12 cellular contexts compared by ENCODE assay signal in genomic region chr6:116115781-116116180, GRCh38. TPM values are rescaled to one million over a fixed set of nuclear protein-coding genes. Genes with fewer than 3 reads are reported as not detected.
DNase-seq lines count a peak whose midpoint lies in the region; ATAC-seq, FAIRE-seq and TF ChIP-seq lines count a peak whose summit lies in the region.
"Had no signal": no experiment of that assay in that cellular context is flagged by ENCODE, and none has a peak within 500 bp of the region (broad histone marks: within the 10 kb centered on the region; RNA-seq: fewer than 3 reads in every experiment).

No MANE protein-coding gene starts in this region.

- no peak for TF ChIP-seq POLR2A in K562 (conservative IDR thresholded peaks at IDR 0.05)

- no peak overlapping the region for H3K4me3 Mint-ChIP-seq in neural crest cell

- no TSS peak for BruUV-seq in K562 (replicated peaks; lab: Mats Ljungman, UMichigan)

- TF ChIP-seq RAD21 in K562 (CRISPR knock-in tag; conservative IDR thresholded peaks at IDR 0.05 in 1 of 2, IDR thresholded peaks at IDR 0.05 in 1 of 2): no peak

- H2AFZ ChIP-seq in DND-41 (ENCODE audit: low read depth, low read length) (no peak overlapping the region), K562 (ENCODE audit: low read depth, low read length) (no peak overlapping the region)

- no peaks in the 10 kb centered on the region for H3K36me3 Mint-ChIP-seq in neural crest cell (ENCODE audit: low read depth)

- no peak overlapping the region for H3K27ac Mint-ChIP-seq in neural crest cell (ENCODE audit: unreplicated experiment)

- H4K20me1 ChIP-seq in DND-41 (ENCODE audit: insufficient read depth, low read length) (no peaks in the 10 kb centered on the region), K562 (replicated peaks; ENCODE audit: control insufficient read depth, insufficient read depth, low read length) (no peaks in the 10 kb centered on the region)

- no peaks in the 10 kb centered on the region for H3K4me1 Mint-ChIP-seq in neural crest cell

- POLR2A ChIA-PET in K562 (lab: Yijun Ruan, JAX): no interaction called here

- CTCF ChIA-PET in K562 (lab: Yijun Ruan, JAX; ENCODE audit: low intra/inter-chr PET ratio): interaction anchor here (1.0 kb wide), 1 partner anchor 446 kb away, joined by 4 read pairs; no protein-coding TSS in a partner anchor

- H3K36me3 ChIP-seq in DND-41 (ENCODE audit: insufficient read depth, low read length) (no peaks in the 10 kb centered on the region), K562 (ENCODE audit: control insufficient read depth, insufficient read depth, low read length) (peaks cover 8% of the 10 kb centered on the region; the same call in 1 of the 3 replicates)

- TF ChIP-seq CTCF in DND-41 (IDR thresholded peaks at IDR 0.05; ENCODE audit: borderline replicate concordance, extremely low read depth, low read length, poor library complexity, severe bottlenecking) (peak; percentile 27), K562 (IDR thresholded peaks at IDR 0.05 in 2 of 3, conservative IDR thresholded peaks at IDR 0.05 in 1 of 3; ENCODE audit: insufficient read depth in 2 of 3, low read depth in 1 of 3, low read length in 3 of 3) (peak in 2 of 3 experiments; percentile 9 to 53; a peak in 3 of 6 replicates), neural crest cell (conservative IDR thresholded peaks at IDR 0.05) (peak; percentile 61)

- H3K4me1 ChIP-seq in DND-41 (ENCODE audit: insufficient read depth, low read length) (no peaks in the 10 kb centered on the region), K562 (replicated peaks in 1 of 2; ENCODE audit: control insufficient read depth in 2 of 2, insufficient read depth in 2 of 2, low read length in 2 of 2) (no peaks in the 10 kb centered on the region)
- H3K4me1 ChIP-seq: body of pancreas, gastroesophageal sphincter had no signal

- H3K27me3 ChIP-seq in DND-41 (ENCODE audit: insufficient read depth, low read length, poor library complexity): no peaks in the 10 kb centered on the region
- no peaks in the 10 kb centered on the region for H3K27me3 ChIP-seq in K562 (ENCODE audit: control insufficient read depth in 2 of 2, insufficient read depth in 2 of 2, low read length in 2 of 2)
- H3K27me3 ChIP-seq: body of pancreas, gastroesophageal sphincter had no signal

- DNase-seq in DND-41: no peak
- peak; percentile 13 for DNase-seq in HT1080 (ENCODE audit: low read depth)
- DNase-seq in K562 (ENCODE audit: extremely low read depth in 1 of 4, low spot score in 3 of 4): peak in 1 of 4 experiments; percentile 9
- DNase-seq in neural crest cell (ENCODE audit: low read depth, low spot score): no peak
- DNase-seq in RCC 7860 (ENCODE audit: low spot score): no peak
- no peak for DNase-seq in NCI-H446 treated with DMSO at 0.1 percent for 48 hours (lab: John Stamatoyannopoulos, UW)
- DNase-seq: body of pancreas, mesenchymal stem cell, NCI-H345 had no signal

- H3K79me2 ChIP-seq in DND-41 (ENCODE audit: insufficient read depth, low read length): no peaks in the 10 kb centered on the region
- H3K79me2 ChIP-seq in K562 (ENCODE audit: control insufficient read depth, insufficient read depth, low read length): no peaks in the 10 kb centered on the region

- no peaks in the 10 kb centered on the region for H3K9me3 ChIP-seq in DND-41 (ENCODE audit: insufficient read depth, low read length, severe bottlenecking)
- no peaks in the 10 kb centered on the region for H3K9me3 ChIP-seq in K562 (replicated peaks; ENCODE audit: control insufficient read depth, insufficient read depth, low read depth, low read length)
- H3K9me3 ChIP-seq: body of pancreas, gastroesophageal sphincter had no signal

- H3K9me3 Mint-ChIP-seq in neural crest cell: no peaks in the 10 kb centered on the region

- intact Hi-C loops in K562 (cut with micrococcal nuclease): loop anchor here (2.0 to 5.0 kb wide), 2 partner anchors 101 to 162 kb away; partner anchors contain the start of gene TSPYL1

- H3K4me3 ChIP-seq in DND-41 (ENCODE audit: low read depth in 1 of 2, low read length in 2 of 2): no peak overlapping the region
- no peak overlapping the region for H3K4me3 ChIP-seq in K562
- H3K4me3 ChIP-seq: body of pancreas, gastroesophageal sphincter had no signal

- TF ChIP-seq EP300 in K562 (IDR thresholded peaks at IDR 0.05; ENCODE audit: low read length): no peak

- in situ Hi-C loops in K562 (cut with MboI): no loop called here

- H3K9ac ChIP-seq in DND-41 (ENCODE audit: low read depth, low read length) (no peak overlapping the region), K562 (ENCODE audit: insufficient read depth in 1 of 2, low read depth in 2 of 2, low read length in 2 of 2) (no peak overlapping the region)

- H3K27ac ChIP-seq in DND-41 (ENCODE audit: low read length) (no peak overlapping the region), K562 (ENCODE audit: extremely low read depth, low read depth, low read length) (no peak overlapping the region)
- H3K27ac ChIP-seq: body of pancreas, gastroesophageal sphincter had no signal

- ATAC-seq in DND-41 (ENCODE audit: insufficient read depth, low read depth): no peak
- ATAC-seq in K562: no peak
- ATAC-seq in GM18868 (IDR thresholded peaks at IDR 0.05; ENCODE audit: unreplicated experiment): no peak
- ATAC-seq: body of pancreas, gastroesophageal sphincter, sciatic nerve had no signal

- no peaks in the 10 kb centered on the region for H3K27me3 Mint-ChIP-seq in neural crest cell (ENCODE audit: low read depth)

- WGBS in K562 (ENCODE audit: insufficient coverage, low coverage, missing lambda C conversion rate): 8% methylated on average over 2 of the region's 2 CpGs

- H3K9me1 ChIP-seq in K562 (ENCODE audit: control insufficient read depth, insufficient read depth, low read length): no peaks in the 10 kb centered on the region

- FAIRE-seq in K562 (lab: Jason Lieb, UNC) (no peak), RCC 7860 (lab: Jason Lieb, UNC) (no peak)

- H3K4me2 ChIP-seq in DND-41 (ENCODE audit: insufficient read depth, low read length) (no peak overlapping the region), K562 (ENCODE audit: insufficient read depth, low read length) (no peak overlapping the region)

RNA-seq across cellular contexts. Expression of gene COL10A1, which starts 10.2 kb away (rescaled TPM):
- not detected in 2 replicates for total RNA-seq in HT1080 (2014; rRNA removed; shearing (Covaris generic))
- polyA plus RNA-seq in HT1080 (2015; cell fraction: cytosol; rRNA removed): 0.08 and 0.21 TPM in 2 replicates
- polyA plus RNA-seq in HT1080 (2015; cell fraction: nucleus; rRNA removed): 0.70 and 0.98 TPM in 2 replicates
- total RNA-seq in K562 (2011; cell fraction: chromatin; rRNA removed; ENCODE audit: low replicate concordance): not detected in 2 replicates
- total RNA-seq in K562 (2011; cell fraction: nucleolus; rRNA removed): not detected in 2 replicates
- not detected in 2 replicates for total RNA-seq in K562 (2011; cell fraction: nucleoplasm; rRNA removed)
- not detected in 2 replicates for total RNA-seq in K562 (2014; rRNA removed)
- not detected in 2 replicates for total RNA-seq in K562 (2014; rRNA removed; fragmentation: Illumina TruSeq; extraction: Trizol)
- not detected in 2 replicates for total RNA-seq in K562 (2015; rRNA removed; fragmentation: Illumina TruSeq; extraction: Trizol)
- not detected in 2 replicates for total RNA-seq in K562 (2021)
- polyA plus RNA-seq in K562 (2011; rRNA removed): not detected in 2 replicates
- polyA plus RNA-seq in K562 (2011; cell fraction: cytosol; rRNA removed): not detected in 2 replicates
- polyA plus RNA-seq in K562 (2011; cell fraction: nucleus; rRNA removed): not detected in 2 replicates
- polyA plus RNA-seq in K562 (2012): 0.07 TPM in 2 replicates
- polyA plus RNA-seq in K562 (2014; fragmentation: Illumina TruSeq; extraction: Trizol): 0.06 TPM in 1 of 2 replicates, not detected in the other
- under 1 TPM in 1 of 2 experiments, not detected in 1; 0.08 TPM for polyA plus RNA-seq in K562 (2014; fragmentation: Nextera tagmentation; extraction: Ambion mirVana)
- not detected in 2 replicates for polyA plus RNA-seq in K562 (2014; rRNA removed)
- not detected in 2 replicates for polyA minus RNA-seq in K562 (2011; rRNA and poly(A)+ RNA removed)
- not detected in 2 replicates for polyA minus RNA-seq in K562 (2011; cell fraction: cytosol; rRNA and poly(A)+ RNA removed)
- not detected in 2 replicates for polyA minus RNA-seq in K562 (2011; cell fraction: nucleus; rRNA and poly(A)+ RNA removed)
- total RNA-seq in neural crest cell: not detected in 2 replicates
- total RNA-seq: gastroesophageal sphincter had no signal

RNA-seq across cellular contexts. Expression of gene NT5DC1, which starts 15.1 kb away (rescaled TPM):
- total RNA-seq in HT1080 (2014; rRNA removed; shearing (Covaris generic)): 10.0 and 19.9 TPM in 2 replicates
- polyA plus RNA-seq in HT1080 (2015; cell fraction: cytosol; rRNA removed): 34.0 and 40.7 TPM in 2 replicates
- polyA plus RNA-seq in HT1080 (2015; cell fraction: nucleus; rRNA removed): 38.8 and 44.4 TPM in 2 replicates
- 6.5 and 14.2 TPM in 2 replicates for total RNA-seq in K562 (2011; cell fraction: chromatin; rRNA removed; ENCODE audit: low replicate concordance)
- total RNA-seq in K562 (2011; cell fraction: nucleolus; rRNA removed): 3.2 and 6.6 TPM in 2 replicates
- 4.0 and 7.6 TPM in 2 replicates for total RNA-seq in K562 (2011; cell fraction: nucleoplasm; rRNA removed)
- 4.9 and 12.0 TPM in 2 replicates for total RNA-seq in K562 (2014; rRNA removed)
- 16.3 and 22.2 TPM in 2 replicates for total RNA-seq in K562 (2014; rRNA removed; fragmentation: Illumina TruSeq; extraction: Trizol)
- total RNA-seq in K562 (2015; rRNA removed; fragmentation: Illumina TruSeq; extraction: Trizol): 16.1 and 18.7 TPM in 2 replicates
- 28.5 and 31.8 TPM in 2 replicates for total RNA-seq in K562 (2021)
- polyA plus RNA-seq in K562 (2011; rRNA removed): 18.3 and 19.6 TPM in 2 replicates
- 6.7 and 14.1 TPM in 2 replicates for polyA plus RNA-seq in K562 (2011; cell fraction: cytosol; rRNA removed)
- 7.0 and 8.7 TPM in 2 replicates for polyA plus RNA-seq in K562 (2011; cell fraction: nucleus; rRNA removed)
- 17.9 and 43.2 TPM in 2 replicates for polyA plus RNA-seq in K562 (2012)
- polyA plus RNA-seq in K562 (2014; fragmentation: Illumina TruSeq; extraction: Trizol): 14.5 and 22.2 TPM in 2 replicates
- polyA plus RNA-seq in K562 (2014; fragmentation: Nextera tagmentation; extraction: Ambion mirVana): 10 to 100 TPM; 15.7 to 20.5 TPM
- 15.9 and 20.7 TPM in 2 replicates for polyA plus RNA-seq in K562 (2014; rRNA removed)
- polyA minus RNA-seq in K562 (2011; rRNA and poly(A)+ RNA removed): 14.7 and 21.6 TPM in 2 replicates
- polyA minus RNA-seq in K562 (2011; cell fraction: cytosol; rRNA and poly(A)+ RNA removed): 11.6 and 19.5 TPM in 2 replicates
- polyA minus RNA-seq in K562 (2011; cell fraction: nucleus; rRNA and poly(A)+ RNA removed): 13.5 and 17.3 TPM in 2 replicates
- total RNA-seq in neural crest cell: 28.3 and 33.2 TPM in 2 replicates

RNA-seq across cellular contexts. Expression of gene FRK, which starts 55.1 kb away (rescaled TPM):
- total RNA-seq in HT1080 (2014; rRNA removed; shearing (Covaris generic)): under 0.01 and 0.02 TPM in 2 replicates
- polyA plus RNA-seq in HT1080 (2015; cell fraction: cytosol; rRNA removed): 0.01 and 0.02 TPM in 2 replicates
- polyA plus RNA-seq in HT1080 (2015; cell fraction: nucleus; rRNA removed): 0.01 and 0.02 TPM in 2 replicates
- total RNA-seq in K562 (2011; cell fraction: chromatin; rRNA removed; ENCODE audit: low replicate concordance): 0.02 and 0.07 TPM in 2 replicates
- total RNA-seq in K562 (2011; cell fraction: nucleolus; rRNA removed): not detected in 2 replicates
- 0.07 TPM in 1 of 2 replicates, not detected in the other for total RNA-seq in K562 (2011; cell fraction: nucleoplasm; rRNA removed)
- total RNA-seq in K562 (2014; rRNA removed): 0.09 and 0.16 TPM in 2 replicates
- 0.15 and 0.22 TPM in 2 replicates for total RNA-seq in K562 (2014; rRNA removed; fragmentation: Illumina TruSeq; extraction: Trizol)
- total RNA-seq in K562 (2015; rRNA removed; fragmentation: Illumina TruSeq; extraction: Trizol): 0.29 and 0.34 TPM in 2 replicates
- total RNA-seq in K562 (2021): 0.13 and 0.22 TPM in 2 replicates
- polyA plus RNA-seq in K562 (2011; rRNA removed): 0.01 and 0.03 TPM in 2 replicates
- polyA plus RNA-seq in K562 (2011; cell fraction: cytosol; rRNA removed): under 0.01 and 0.01 TPM in 2 replicates
- 0.04 TPM in 2 replicates for polyA plus RNA-seq in K562 (2011; cell fraction: nucleus; rRNA removed)
- 0.14 and 0.19 TPM in 2 replicates for polyA plus RNA-seq in K562 (2012)
- polyA plus RNA-seq in K562 (2014; fragmentation: Illumina TruSeq; extraction: Trizol): 0.09 and 0.10 TPM in 2 replicates
- polyA plus RNA-seq in K562 (2014; fragmentation: Nextera tagmentation; extraction: Ambion mirVana): under 1 TPM; 0.03 to 0.07 TPM
- polyA plus RNA-seq in K562 (2014; rRNA removed): 0.05 and 0.11 TPM in 2 replicates
- 0.04 and 0.12 TPM in 2 replicates for polyA minus RNA-seq in K562 (2011; rRNA and poly(A)+ RNA removed)
- 0.09 TPM in 1 of 2 replicates, not detected in the other for polyA minus RNA-seq in K562 (2011; cell fraction: cytosol; rRNA and poly(A)+ RNA removed)
- under 0.01 and 0.11 TPM in 2 replicates for polyA minus RNA-seq in K562 (2011; cell fraction: nucleus; rRNA and poly(A)+ RNA removed)
- total RNA-seq in neural crest cell: 0.11 and 0.12 TPM in 2 replicates
